ENCODE assay signal across 21 cellular contexts in the genomic region with DNA sequence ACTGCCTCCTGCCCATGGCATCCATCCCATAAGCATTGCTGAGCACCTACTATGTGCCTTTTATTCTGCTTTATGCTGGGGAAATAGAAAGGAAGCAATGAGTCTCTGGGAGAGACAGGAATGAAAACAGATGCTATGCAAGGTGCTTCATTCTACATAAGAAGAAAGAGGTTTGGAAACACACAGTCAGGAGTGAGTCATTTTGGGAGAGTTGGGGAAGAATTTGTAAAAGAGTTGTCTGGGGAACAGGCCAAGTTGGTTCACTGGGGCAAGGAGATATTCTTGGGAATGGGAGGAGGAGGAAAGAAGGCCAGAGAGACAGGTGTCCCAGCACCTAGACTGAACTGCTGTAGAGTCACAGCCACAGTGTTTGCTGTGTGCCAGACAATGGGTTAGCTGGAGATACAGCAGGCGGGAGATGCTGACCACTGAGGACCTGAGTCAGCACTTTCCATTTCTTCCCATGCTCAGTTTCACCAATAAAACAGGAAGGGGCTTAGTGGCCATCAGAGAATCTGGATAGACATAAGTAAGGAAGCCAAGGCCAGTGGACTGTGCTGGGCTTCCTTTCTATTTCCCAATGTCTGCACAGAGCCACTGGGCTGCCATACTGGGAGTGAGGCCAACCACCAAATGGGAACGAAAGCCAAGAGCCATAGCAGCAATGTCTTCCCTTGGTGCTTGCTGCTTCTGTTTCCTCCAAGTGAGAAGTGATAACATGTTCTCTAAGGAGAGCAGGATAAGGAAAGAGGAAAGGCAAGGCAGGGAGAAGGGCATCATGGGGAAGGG.
A peak's percentile ranks its signal among the peaks of the same experiment; 100 is the strongest.
DNase-seq lines count a peak whose midpoint lies in the region; ATAC-seq and TF ChIP-seq lines count a peak whose summit lies in the region.
"Had no signal": no experiment of that assay in that cellular context is flagged by ENCODE, and none has a peak within 500 bp of the region (broad histone marks: within the 10 kb centered on the region; RNA-seq: fewer than 3 reads in every experiment).

No MANE protein-coding gene starts in this region.

- H3K9me3 ChIP-seq in NT2/D1 (ENCODE audit: insufficient read depth, low read length) (no peaks in the 10 kb centered on the region; the same call in 1 of the 2 replicates), esophagus muscularis mucosa (no peaks in the 10 kb centered on the region), gastrocnemius medialis (no peaks in the 10 kb centered on the region)
- H3K9me3 ChIP-seq: esophagus squamous epithelium, psoas muscle, SJCRH30, thoracic aorta had no signal

- H3K4me3 ChIP-seq in NT2/D1 (ENCODE audit: insufficient read length, low read depth) (no peak overlapping the region), esophagus muscularis mucosa (no peak overlapping the region), gastrocnemius medialis (no peak overlapping the region)
- H3K4me3 ChIP-seq: esophagus squamous epithelium, psoas muscle, SJCRH30, thoracic aorta had no signal

- H3K27ac ChIP-seq in esophagus muscularis mucosa (replicated peaks in 1 of 4): no peak overlapping the region
- H3K27ac ChIP-seq in gastrocnemius medialis: no peak overlapping the region
- H3K27ac ChIP-seq: esophagus squamous epithelium, psoas muscle, SJCRH30, thoracic aorta had no signal

- TF ChIP-seq EP300 in esophagus muscularis mucosa (IDR thresholded peaks at IDR 0.05): no peak

- H3K4me3 Mint-ChIP-seq in activated CD4-positive, alpha-beta T cell treated with anti-CD3 and anti-CD28 coated beads, Interleukin-2, amount 10 ng/mL, durations not matched to agents 24 days and 14 days: no peak overlapping the region
- H3K4me3 Mint-ChIP-seq: CD4-positive, alpha-beta T cell; mesothelial cell of epicardium had no signal

- TF ChIP-seq CTCF in esophagus muscularis mucosa (IDR thresholded peaks at IDR 0.05) (no peak), gastrocnemius medialis (IDR thresholded peaks at IDR 0.05 in 4 of 5, conservative IDR thresholded peaks at IDR 0.05 in 1 of 5) (no peak)

- H3K27me3 ChIP-seq in NT2/D1 (ENCODE audit: insufficient read depth, insufficient read length): no peaks in the 10 kb centered on the region
- H3K27me3 ChIP-seq in esophagus muscularis mucosa: no peaks in the 10 kb centered on the region
- H3K27me3 ChIP-seq in gastrocnemius medialis: no peaks in the 10 kb centered on the region
- H3K27me3 ChIP-seq: SJCRH30 had no signal

- no peaks in the 10 kb centered on the region for H3K4me1 Mint-ChIP-seq in activated CD4-positive, alpha-beta T cell treated with anti-CD3 and anti-CD28 coated beads, Interleukin-2, amount 10 ng/mL, durations not matched to agents 24 days and 14 days

- no peak for TF ChIP-seq POLR2A in esophagus muscularis mucosa (IDR thresholded peaks at IDR 0.05; ENCODE audit: low read depth)
- TF ChIP-seq POLR2A in gastrocnemius medialis (IDR thresholded peaks at IDR 0.05): no peak

- intact Hi-C loops in activated CD4-positive, alpha-beta T cell treated with anti-CD3 and anti-CD28 coated beads, Interleukin-2, amount 10 ng/mL, durations not matched to agents 24 days and 14 days (cut with micrococcal nuclease): no loop called here
- intact Hi-C loops in esophagus muscularis mucosa (cut with DNase I): no loop called here
- intact Hi-C loops in gastrocnemius medialis (cut with DNase I; ENCODE audit: low total_unique reads): no loop called here

- ATAC-seq in gastrocnemius medialis: no peak
- ATAC-seq in HG02852 (IDR thresholded peaks at IDR 0.05; ENCODE audit: unreplicated experiment): no peak

- WGBS in esophagus muscularis mucosa: 100% methylated on average over 2 of the region's 2 CpGs

- H3K9ac ChIP-seq in NT2/D1 (ENCODE audit: insufficient read length, low read depth): no peak overlapping the region

- DNase-seq in activated CD4-positive, alpha-beta T cell treated with anti-CD3 and anti-CD28 coated beads, Interleukin-2, amount 10 ng/mL, durations not matched to agents 24 days and 14 days: peak; percentile 24
- no peak for DNase-seq in activated CD4-positive, alpha-beta T cell treated with anti-CD3 and anti-CD28 coated beads for 1 hour
- DNase-seq in NT2/D1 (ENCODE audit: low read depth, low spot score) (peak; percentile 66), esophagus muscularis mucosa (ENCODE audit: extremely low spot score) (peak; percentile 82), renal cortical epithelial cell (ENCODE audit: low read depth) (peak; percentile 39), gastrocnemius medialis (no peak), COLO668 (lab: John Stamatoyannopoulos, UW; ENCODE audit: unreplicated experiment) (no peak)
- DNase-seq: 8988T; CD4-positive, alpha-beta T cell; cerebellar nuclear complex; effector CD4-positive, alpha-beta T cell; esophagus squamous epithelium; hippocampal formation; MV-4-11; NCI-H1930; psoas muscle; SJCRH30 had no signal

- no peak overlapping the region for H3K27ac Mint-ChIP-seq in activated CD4-positive, alpha-beta T cell treated with anti-CD3 and anti-CD28 coated beads, Interleukin-2, amount 10 ng/mL, durations not matched to agents 24 days and 14 days
- H3K27ac Mint-ChIP-seq: activated T-helper 2 cell treated with anti-CD3 and anti-CD28 coated beads, Interferon-gamma antibody, Interleukin-2, Interleukin-4, amounts not matched to agents 10 μg/mL and 5 μg/mL and 100 μg/mL, durations not matched to agents 14 hours and 24 hours and 36 hours; CD4-positive, alpha-beta T cell; mesothelial cell of epicardium had no signal

- H3K4me1 ChIP-seq in NT2/D1 (ENCODE audit: insufficient read depth, insufficient read length): peaks cover 12% of the 10 kb centered on the region
- H3K4me1 ChIP-seq in esophagus muscularis mucosa: peaks cover 0 to 12% (median 10%) of the 10 kb centered on the region in 4 donors
- H3K4me1 ChIP-seq in gastrocnemius medialis: no peaks in the 10 kb centered on the region
- H3K4me1 ChIP-seq: psoas muscle, SJCRH30 had no signal

- H3K27me3 Mint-ChIP-seq in activated CD4-positive, alpha-beta T cell treated with anti-CD3 and anti-CD28 coated beads, Interleukin-2, amount 10 ng/mL, durations not matched to agents 24 days and 14 days: peaks cover 6% of the 10 kb centered on the region

- in situ Hi-C loops in gastrocnemius medialis (cut with MboI; ENCODE audit: low sequenced_read_pairs in 4 of 4): no loop called here

- no peaks in the 10 kb centered on the region for H3K36me3 Mint-ChIP-seq in activated CD4-positive, alpha-beta T cell treated with anti-CD3 and anti-CD28 coated beads, Interleukin-2, amount 10 ng/mL, durations not matched to agents 24 days and 14 days (ENCODE audit: low read depth)
- H3K36me3 Mint-ChIP-seq: mesothelial cell of epicardium had no signal

- H3K9me3 Mint-ChIP-seq in activated CD4-positive, alpha-beta T cell treated with anti-CD3 and anti-CD28 coated beads, Interleukin-2, amount 10 ng/mL, durations not matched to agents 24 days and 14 days: no peaks in the 10 kb centered on the region
- H3K9me3 Mint-ChIP-seq: activated T-helper 2 cell treated with anti-CD3 and anti-CD28 coated beads, Interferon-gamma antibody, Interleukin-2, Interleukin-4, amounts not matched to agents 10 μg/mL and 5 μg/mL and 100 μg/mL, durations not matched to agents 14 hours and 24 hours and 36 hours; CD4-positive, alpha-beta T cell had no signal

- H3K36me3 ChIP-seq in NT2/D1 (ENCODE audit: insufficient read depth, insufficient read length, low read length) (no peaks in the 10 kb centered on the region), esophagus muscularis mucosa (no peaks in the 10 kb centered on the region), gastrocnemius medialis (no peaks in the 10 kb centered on the region)
- H3K36me3 ChIP-seq: esophagus squamous epithelium, SJCRH30, thoracic aorta had no signal

Comparison
In these comparisons a context has a peak if more than half of its experiments do, and no peak if none do; other contexts are left out.
1. DNase-seq: peak in activated CD4-positive, alpha-beta T cell treated with anti-CD3 and anti-CD28 coated beads, Interleukin-2, amount 10 ng/mL, durations not matched to agents 24 days and 14 days (single experiment), NT2/D1 (single experiment), esophagus muscularis mucosa (single experiment) and renal cortical epithelial cell (single experiment); none in activated CD4-positive, alpha-beta T cell treated with anti-CD3 and anti-CD28 coated beads for 1 hour (single experiment), gastrocnemius medialis (0 of 2) and COLO668 (single experiment).